15 cellular contexts compared by ENCODE assay signal in genomic region chr1:85267313-85267712, GRCh38. TPM values are rescaled to one million over a fixed set of nuclear protein-coding genes. Genes with fewer than 3 reads are reported as not detected.
A peak's percentile ranks its signal among the peaks of the same experiment; 100 is the strongest.
DNase-seq lines count a peak whose midpoint lies in the region; ATAC-seq, FAIRE-seq and TF ChIP-seq lines count a peak whose summit lies in the region.
"Had no signal": no experiment of that assay in that cellular context is flagged by ENCODE, and none has a peak within 500 bp of the region (broad histone marks: within the 10 kb centered on the region; RNA-seq: fewer than 3 reads in every experiment).

No MANE protein-coding gene starts in this region.

- no peak for ATAC-seq in pancreas
- no peak for ATAC-seq in GM21529 (IDR thresholded peaks at IDR 0.05; ENCODE audit: unreplicated experiment)
- ATAC-seq: GM23338 had no signal

- peaks cover 90% of the 10 kb centered on the region for H3K36me3 Mint-ChIP-seq in dendritic cell treated with granulocyte-macrophage colony-stimulating factor and Interleukin-4, amounts not matched to agents 40 ng/mL and 50 ng/mL, for 4 days (ENCODE audit: low read depth)

- H3K4me3 Mint-ChIP-seq in dendritic cell treated with granulocyte-macrophage colony-stimulating factor and Interleukin-4, amounts not matched to agents 40 ng/mL and 50 ng/mL, for 4 days: no peak overlapping the region
- H3K4me3 Mint-ChIP-seq: CD4-positive, CD25-positive, alpha-beta regulatory T cell; GM23338; IgD-negative memory B cell had no signal

- H3K27me3 ChIP-seq in PC-9 (ENCODE audit: insufficient read depth, low read depth): no peaks in the 10 kb centered on the region
- H3K27me3 ChIP-seq in pancreas: no peaks in the 10 kb centered on the region
- H3K27me3 ChIP-seq: BLaER1 treated with 17β-estradiol and CSF1 and Interleukin-3, amounts not matched to agents 10 nM and 100 nM had no signal

- no peaks in the 10 kb centered on the region for H3K9me2 ChIP-seq in PC-9 (ENCODE audit: insufficient read depth)

- POLR2A ChIA-PET in PC-9 (lab: Charles Lee; ENCODE audit: unreplicated experiment): no interaction called here

- no peaks in the 10 kb centered on the region for H3K27me3 Mint-ChIP-seq in dendritic cell treated with granulocyte-macrophage colony-stimulating factor and Interleukin-4, amounts not matched to agents 40 ng/mL and 50 ng/mL, for 4 days
- H3K27me3 Mint-ChIP-seq: CD4-positive, CD25-positive, alpha-beta regulatory T cell; IgD-negative memory B cell had no signal

- H3K9me3 Mint-ChIP-seq in dendritic cell treated with granulocyte-macrophage colony-stimulating factor and Interleukin-4, amounts not matched to agents 40 ng/mL and 50 ng/mL, for 4 days: no peaks in the 10 kb centered on the region
- H3K9me3 Mint-ChIP-seq: CD4-positive, CD25-positive, alpha-beta regulatory T cell; IgD-negative memory B cell had no signal

- peaks cover 24% of the 10 kb centered on the region for H3K4me1 Mint-ChIP-seq in dendritic cell treated with granulocyte-macrophage colony-stimulating factor and Interleukin-4, amounts not matched to agents 40 ng/mL and 50 ng/mL, for 4 days (ENCODE audit: low read depth)
- H3K4me1 Mint-ChIP-seq: GM23338 had no signal

- H4K20me1 ChIP-seq in PC-9 (ENCODE audit: insufficient read depth): no peaks in the 10 kb centered on the region; the same call in 1 of the 2 replicates

- no TSS peak for BruUV-seq in PC-9 (replicated peaks; lab: Mats Ljungman, UMichigan)

- H3K4me1 ChIP-seq in PC-9 (replicated peaks; ENCODE audit: insufficient read depth) (peaks cover 7% of the 10 kb centered on the region; the same call in 1 of the 2 replicates), pancreas (peaks cover 30 to 45% (median 42%) of the 10 kb centered on the region in 3 donors)

- peak overlapping the region; percentile 53 for H3K27ac Mint-ChIP-seq in dendritic cell treated with granulocyte-macrophage colony-stimulating factor and Interleukin-4, amounts not matched to agents 40 ng/mL and 50 ng/mL, for 4 days
- H3K27ac Mint-ChIP-seq: CD4-positive, CD25-positive, alpha-beta regulatory T cell; GM23338; IgD-negative memory B cell had no signal

- peaks cover 62% of the 10 kb centered on the region for H3K36me3 ChIP-seq in PC-9 (ENCODE audit: low read depth)
- peaks cover 0 to 20% (median 6%) of the 10 kb centered on the region in 3 donors for H3K36me3 ChIP-seq in pancreas

- peaks cover 43% of the 10 kb centered on the region for H3K79me2 ChIP-seq in PC-9 (ENCODE audit: low read depth)

- H3K9me3 ChIP-seq in PC-9 (ENCODE audit: insufficient read depth, low read depth): no peaks in the 10 kb centered on the region
- H3K9me3 ChIP-seq in pancreas: no peaks in the 10 kb centered on the region

- H3K4me3 ChIP-seq in PC-9 (no peak overlapping the region), pancreas (no peak overlapping the region)
- H3K4me3 ChIP-seq: BLaER1 treated with 17β-estradiol and CSF1 and Interleukin-3, amounts not matched to agents 10 nM and 100 nM; GM23338 had no signal

- 86 to 97% methylated on average over 2 of the region's 2 CpGs for WGBS in pancreas, 2 donors

- intact Hi-C loops in PC-9 (cut with micrococcal nuclease; ENCODE audit: unreplicated experiment) (no loop called here), pancreas (cut with DNase I) (no loop called here)
- intact Hi-C loops in dendritic cell treated with granulocyte-macrophage colony-stimulating factor and Interleukin-4, amounts not matched to agents 40 ng/mL and 50 ng/mL, for 4 days (cut with micrococcal nuclease): no loop called here

- H3K27ac ChIP-seq in PC-9 (0 out of 2 replicates have a peak overlapping the region, but pooled peaks have one; percentile 3), pancreas (no peak overlapping the region)
- H3K27ac ChIP-seq: BLaER1 treated with 17β-estradiol and CSF1 and Interleukin-3, amounts not matched to agents 10 nM and 100 nM had no signal

- TF ChIP-seq CTCF in PC-9 (conservative IDR thresholded peaks at IDR 0.05): no peak
- no peak for TF ChIP-seq CTCF in pancreas (IDR thresholded peaks at IDR 0.05)

- DNase-seq in NOMO-1 treated with DMSO at 0.1 percent for 48 hours (lab: John Stamatoyannopoulos, UW; ENCODE audit: unreplicated experiment): peak; percentile 6
- no peak for DNase-seq in NOMO-1 treated with dmso at 0.1 percent for 144 hours (lab: John Stamatoyannopoulos, UW; ENCODE audit: unreplicated experiment)
- DNase-seq in PC-9: no peak
- no peak for DNase-seq in pancreas
- DNase-seq in NAMALWA (ENCODE audit: low spot score): no peak
- no peak for DNase-seq in islet precursor cell
- DNase-seq: AML-193; CD4-positive, CD25-positive, alpha-beta regulatory T cell; DMS53; H7 had no signal

- FAIRE-seq in pancreas (lab: Jason Lieb, UNC): peak; percentile 41

- H3K4me2 ChIP-seq in PC-9: no peak overlapping the region
- H3K4me2 ChIP-seq: BLaER1 treated with 17β-estradiol and CSF1 and Interleukin-3, amounts not matched to agents 10 nM and 100 nM; GM23338 had no signal

- H3F3A ChIP-seq in PC-9 (ENCODE audit: insufficient read depth, low read depth): peaks cover 66% of the 10 kb centered on the region

- CTCF ChIA-PET in PC-9 (lab: Charles Lee): no interaction called here

- no peak overlapping the region for H2AFZ ChIP-seq in PC-9
- H2AFZ ChIP-seq: GM23338 had no signal

RNA-seq across cellular contexts. Expression of gene C1orf52, which starts 7.9 kb away (rescaled TPM):
- total RNA-seq in PC-9 (2021) (20.7 and 23.3 TPM in 2 replicates), pancreas (10 to 100 TPM in 2 of 6 donors, 1 to 10 TPM in 4; 8.0 to 12.8 (median 9.7) TPM)
- polyA plus RNA-seq in pancreas: 10 to 100 TPM; 14.0 to 16.7 TPM

RNA-seq across cellular contexts. Expression of gene BCL10, which starts 9.1 kb away (rescaled TPM):
- total RNA-seq in PC-9 (2021) (30.4 and 32.0 TPM in 2 replicates), pancreas (10 to 100 TPM in 2 of 6 donors, 1 to 10 TPM in 4; 6.3 to 16.9 (median 8.5) TPM)
- polyA plus RNA-seq in pancreas: 1 to 10 TPM; 3.2 to 4.6 TPM
